In genomic region chr6:166619912-166620311, GRCh38 we compare ENCODE assay signal across 12 cellular contexts. TPM values are rescaled to one million over a fixed set of nuclear protein-coding genes. Genes with fewer than 3 reads are reported as not detected.
DNase-seq lines count a peak whose midpoint lies in the region; ATAC-seq and TF ChIP-seq lines count a peak whose summit lies in the region.
"Had no signal": no experiment of that assay in that cellular context is flagged by ENCODE, and none has a peak within 500 bp of the region (broad histone marks: within the 10 kb centered on the region; RNA-seq: fewer than 3 reads in every experiment).

No MANE protein-coding gene starts in this region.

- H3K9me3 ChIP-seq in left ventricle myocardium inferior (replicated peaks) (no peaks in the 10 kb centered on the region), T-helper 17 cell (ENCODE audit: control insufficient read depth, low read length, poor library complexity, severe bottlenecking) (no peaks in the 10 kb centered on the region)

- DNase-seq in GM03348 (ENCODE audit: low spot score) = peak; percentile 81
- DNase-seq in astrocyte of the spinal cord (ENCODE audit: low read depth, low spot score) = peak; percentile 98
- no peak for DNase-seq in left ventricle myocardium inferior
- peak; percentile 97 for DNase-seq in skeletal muscle cell (ENCODE audit: low read depth)
- DNase-seq in T-helper 17 cell = no peak
- no peak for DNase-seq in activated gamma-delta T cell (lab: John Stamatoyannopoulos, UW)
- DNase-seq: activated CD4-positive, alpha-beta T cell treated with anti-CD3 and anti-CD28 coated beads for 1 hour; kidney; NCI-H526 had no signal

- peaks cover 12% of the 10 kb centered on the region for H3K36me3 ChIP-seq in left ventricle myocardium inferior

- H3K4me3 Mint-ChIP-seq in T-helper 17 cell = no peak overlapping the region
- H3K4me3 Mint-ChIP-seq: central memory CD8-positive, alpha-beta T cell had no signal

- H3K4me1 ChIP-seq in left ventricle myocardium inferior = peaks cover 79% of the 10 kb centered on the region

- no peaks in the 10 kb centered on the region for H3K27me3 ChIP-seq in left ventricle myocardium inferior (ENCODE audit: low read depth)

- in situ Hi-C loops in astrocyte of the spinal cord (cut with HindIII; ENCODE audit: low sequenced_read_pairs) = no loop called here

- peaks cover 21% of the 10 kb centered on the region for H3K27me3 Mint-ChIP-seq in T-helper 17 cell

- no peak overlapping the region for H3K27ac Mint-ChIP-seq in T-helper 17 cell

- peaks cover 5% of the 10 kb centered on the region for H3K36me3 Mint-ChIP-seq in T-helper 17 cell (ENCODE audit: low read depth)

- TF ChIP-seq CTCF in astrocyte of the spinal cord (IDR thresholded peaks at IDR 0.05; ENCODE audit: low read depth, low read length) (no peak), left ventricle myocardium inferior (IDR thresholded peaks at IDR 0.05; ENCODE audit: borderline replicate concordance) (no peak)

- ATAC-seq in T-helper 17 cell = no peak
- ATAC-seq in GM21526 (IDR thresholded peaks at IDR 0.05; ENCODE audit: low FRiP score, unreplicated experiment) = no peak
- ATAC-seq in GM21447 (IDR thresholded peaks at IDR 0.05; ENCODE audit: unreplicated experiment) = no peak

- no peak overlapping the region for H3K4me3 ChIP-seq in astrocyte of the spinal cord (ENCODE audit: low read depth, low read length)
- no peak overlapping the region for H3K4me3 ChIP-seq in left ventricle myocardium inferior
- no peak overlapping the region for H3K4me3 ChIP-seq in skeletal muscle cell (ENCODE audit: low read depth, low read length)

- intact Hi-C loops in left ventricle myocardium inferior (cut with micrococcal nuclease) = no loop called here

- peaks cover 4% of the 10 kb centered on the region for H3K4me1 Mint-ChIP-seq in T-helper 17 cell
- H3K4me1 Mint-ChIP-seq: central memory CD8-positive, alpha-beta T cell had no signal

- H3K27ac ChIP-seq in left ventricle myocardium inferior (replicated peaks) = peak overlapping the region; percentile 68

RNA-seq across cellular contexts. Expression of gene RPS6KA2, which starts 7.1 kb away (rescaled TPM):
- total RNA-seq in left ventricle myocardium inferior (77.2 TPM), T-helper 17 cell (1 to 10 TPM; 3.3 to 5.9 TPM)

RNA-seq across cellular contexts. Expression of gene RAMACL, which starts 33.4 kb away (rescaled TPM):
- total RNA-seq in left ventricle myocardium inferior = 0.77 TPM
- under 1 TPM; 0.44 to 0.82 TPM for total RNA-seq in T-helper 17 cell

Comparison
In these comparisons a context has a peak if more than half of its experiments do, and no peak if none do; other contexts are left out.
1. DNase-seq: peak in GM03348 (single experiment), astrocyte of the spinal cord (single experiment) and skeletal muscle cell (single experiment); none in left ventricle myocardium inferior (single experiment), T-helper 17 cell (0 of 3) and activated gamma-delta T cell (single experiment).
2. RNA of gene RPS6KA2, which starts 7.1 kb away (total RNA-seq): 77.2 TPM in left ventricle myocardium inferior (single experiment); 3.3 to 5.9 TPM in T-helper 17 cell; every median in the first group is over 10 times any median in the second.